ENCODE assay signal across 9 cellular contexts in genomic region chr2:191618046-191618788, GRCh38. TPM values are rescaled to one million over a fixed set of nuclear protein-coding genes. Genes with fewer than 3 reads are reported as not detected.
DNase-seq lines count a peak whose midpoint lies in the region; ATAC-seq and TF ChIP-seq lines count a peak whose summit lies in the region.
"Had no signal": no experiment of that assay in that cellular context is flagged by ENCODE, and none has a peak within 500 bp of the region (broad histone marks: within the 10 kb centered on the region; RNA-seq: fewer than 3 reads in every experiment).

No MANE protein-coding gene starts in this region.

- intact Hi-C loops in activated CD4-positive, alpha-beta memory T cell treated with anti-CD3 and anti-CD28 coated beads for 36 hours (cut with micrococcal nuclease), result no loop called here
- intact Hi-C loops in natural killer cell (cut with micrococcal nuclease), result no loop called here
- intact Hi-C loops in thyroid gland (cut with DNase I), result no loop called here

- DNase-seq in activated CD4-positive, alpha-beta memory T cell treated with anti-CD3 and anti-CD28 coated beads for 36 hours, result no peak
- no peak for DNase-seq in natural killer cell
- no peak for DNase-seq in thyroid gland
- DNase-seq in DMS79 treated with DMSO at 0.1 percent for 48 hours (lab: John Stamatoyannopoulos, UW), result no peak
- DNase-seq: brain microvascular endothelial cell, Karpas-422 had no signal

- peak; percentile 2 for ATAC-seq in GM18858 (IDR thresholded peaks at IDR 0.05; ENCODE audit: unreplicated experiment)
- ATAC-seq in HG02571 (IDR thresholded peaks at IDR 0.05; ENCODE audit: unreplicated experiment), result peak; percentile 5
- ATAC-seq in natural killer cell, result peak in 1 of 3 donors; percentile 45
- ATAC-seq in GM21447 (IDR thresholded peaks at IDR 0.05; ENCODE audit: unreplicated experiment), result no peak

- H3K4me3 ChIP-seq in thyroid gland (replicated peaks in 1 of 3), result no peak overlapping the region

- H3K27me3 ChIP-seq in thyroid gland, result no peaks in the 10 kb centered on the region
- H3K27me3 ChIP-seq: brain microvascular endothelial cell had no signal

- no peaks in the 10 kb centered on the region for H3K36me3 ChIP-seq in thyroid gland
- H3K36me3 ChIP-seq: brain microvascular endothelial cell had no signal

- H3K4me1 ChIP-seq in thyroid gland, result no peaks in the 10 kb centered on the region

- 80 to 81% methylated on average over 3 of the region's 3 CpGs for WGBS in thyroid gland, 2 donors

- peak overlapping the region; percentile 6 for H3K4me3 Mint-ChIP-seq in activated CD4-positive, alpha-beta memory T cell treated with anti-CD3 and anti-CD28 coated beads for 36 hours
- no peak overlapping the region for H3K4me3 Mint-ChIP-seq in natural killer cell

- no peaks in the 10 kb centered on the region for H3K9me3 Mint-ChIP-seq in activated CD4-positive, alpha-beta memory T cell treated with anti-CD3 and anti-CD28 coated beads for 36 hours
- no peaks in the 10 kb centered on the region for H3K9me3 Mint-ChIP-seq in natural killer cell

- peaks cover 64% of the 10 kb centered on the region for H3K4me1 Mint-ChIP-seq in activated CD4-positive, alpha-beta memory T cell treated with anti-CD3 and anti-CD28 coated beads for 36 hours (ENCODE audit: low read depth)
- peaks cover 19 to 20% of the 10 kb centered on the region in 2 donors for H3K4me1 Mint-ChIP-seq in natural killer cell

- POLR2A ChIA-PET in activated CD4-positive, alpha-beta memory T cell treated with anti-CD3 and anti-CD28 coated beads for 36 hours (lab: Charles Lee), result interaction anchor here (0.7 to 5.1 kb wide), 9 partner anchors 20 to 73 kb away, joined by 3 to 35 read pairs (median 6); partner anchors contain the start of gene NABP1

- no peak overlapping the region for H3K27ac ChIP-seq in thyroid gland
- H3K27ac ChIP-seq: brain microvascular endothelial cell had no signal

- H3K27ac Mint-ChIP-seq in activated CD4-positive, alpha-beta memory T cell treated with anti-CD3 and anti-CD28 coated beads for 36 hours, result peak overlapping the region; percentile 94
- H3K27ac Mint-ChIP-seq in natural killer cell, result peak overlapping the region; percentile 75 to 90

- TF ChIP-seq POLR2A in thyroid gland (IDR thresholded peaks at IDR 0.05), result no peak

- TF ChIP-seq CTCF in natural killer cell (IDR thresholded peaks at IDR 0.05) (no peak), thyroid gland (IDR thresholded peaks at IDR 0.05) (no peak)

- no peaks in the 10 kb centered on the region for H3K27me3 Mint-ChIP-seq in activated CD4-positive, alpha-beta memory T cell treated with anti-CD3 and anti-CD28 coated beads for 36 hours
- peaks cover 0 to 8% of the 10 kb centered on the region in 2 donors for H3K27me3 Mint-ChIP-seq in natural killer cell (ENCODE audit: low read depth in 2 of 2)

- H3K36me3 Mint-ChIP-seq in activated CD4-positive, alpha-beta memory T cell treated with anti-CD3 and anti-CD28 coated beads for 36 hours, result peaks cover 2% of the 10 kb centered on the region
- H3K36me3 Mint-ChIP-seq in natural killer cell, result no peaks in the 10 kb centered on the region

- no peaks in the 10 kb centered on the region for H3K9me3 ChIP-seq in thyroid gland

- CTCF ChIA-PET in activated CD4-positive, alpha-beta memory T cell treated with anti-CD3 and anti-CD28 coated beads for 36 hours (lab: Charles Lee), result interaction anchor here (0.6 to 1.7 kb wide), 6 partner anchors 10 to 59 kb away, joined by 3 to 4 read pairs (median 3); no protein-coding TSS in a partner anchor

RNA-seq across cellular contexts. Expression of gene NABP1, which starts 59.7 kb away (rescaled TPM):
- total RNA-seq in activated CD4-positive, alpha-beta memory T cell treated with anti-CD3 and anti-CD28 coated beads for 36 hours, result 10 to 100 TPM; 65.1 to 65.4 TPM
- total RNA-seq in natural killer cell, result 10 to 100 TPM; 44.5 to 52.2 (median 45.7) TPM
- total RNA-seq in thyroid gland, result 10 to 100 TPM in 1 of 4 donors, 1 to 10 TPM in 3; 5.7 to 28.6 (median 7.9) TPM
